In genomic region chr2:129740504-129740903, GRCh38 we compare ENCODE assay signal across 4 cellular contexts.
"Had no signal": no experiment of that assay in that cellular context is flagged by ENCODE, and none has a peak within 500 bp of the region (broad histone marks: within the 10 kb centered on the region; RNA-seq: fewer than 3 reads in every experiment).

No MANE protein-coding gene starts in this region.

- H3K27ac Mint-ChIP-seq: GM23338, H9 had no signal

- H3K4me3 ChIP-seq: GM23338 had no signal

- H2AFZ ChIP-seq: GM23338 had no signal

- H3K9me3 Mint-ChIP-seq: GM23338 had no signal

- DNase-seq: H9, HCEC 1CT, IMR-90 had no signal

- H3K4me2 ChIP-seq: GM23338 had no signal

- H3K4me3 Mint-ChIP-seq: GM23338, H9 had no signal
